ENCODE assay signal across 14 cellular contexts in the genomic region with DNA sequence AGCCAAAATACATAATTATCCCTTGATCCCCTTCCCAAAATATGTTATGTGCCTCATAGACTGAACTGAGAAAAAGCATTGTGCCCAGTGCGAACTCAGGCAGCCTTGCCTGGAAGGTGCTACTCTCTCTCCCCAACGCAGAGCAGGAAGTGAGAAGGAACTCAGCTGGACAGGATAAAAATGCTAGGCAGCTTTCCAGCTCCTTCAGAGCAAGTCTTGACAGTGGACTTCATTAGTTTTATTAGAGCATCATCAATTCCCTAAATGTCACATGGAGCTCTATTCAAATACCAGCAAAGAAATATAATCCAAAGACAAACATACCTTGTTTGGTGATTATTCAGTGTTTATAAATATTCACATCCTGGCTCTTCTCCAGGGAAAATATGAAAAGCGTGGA.
DNase-seq lines count a peak whose midpoint lies in the region; ATAC-seq and TF ChIP-seq lines count a peak whose summit lies in the region.
"Had no signal": no experiment of that assay in that cellular context is flagged by ENCODE, and none has a peak within 500 bp of the region (broad histone marks: within the 10 kb centered on the region; RNA-seq: fewer than 3 reads in every experiment).

No MANE protein-coding gene starts in this region.

- H3K27me3 Mint-ChIP-seq in Calu3 (ENCODE audit: unreplicated experiment) = no peaks in the 10 kb centered on the region

- peaks cover 12% of the 10 kb centered on the region for H3K9me3 ChIP-seq in mesodermal cell (ENCODE audit: control insufficient read depth, low read length)

- intact Hi-C loops in Calu3 (cut with micrococcal nuclease; ENCODE audit: unreplicated experiment) = no loop called here

- H3K4me1 ChIP-seq in mesodermal cell (ENCODE audit: control insufficient read depth, insufficient read depth, low read length, poor library complexity, severe bottlenecking) = peaks cover 11% of the 10 kb centered on the region
- H3K4me1 ChIP-seq: BLaER1 had no signal

- H3K27ac ChIP-seq in mesodermal cell (ENCODE audit: low read depth, low read length, severe bottlenecking) = peak overlapping the region; percentile 54
- H3K27ac ChIP-seq: BLaER1 had no signal

- DNase-seq in LNCaP clone FGC (ENCODE audit: low read depth) (peak; percentile 83), SW480 (ENCODE audit: low spot score) (peak; percentile 11), NCI-H1092 (lab: John Stamatoyannopoulos, UW) (no peak), Calu3 (no peak), DMS153 (lab: John Stamatoyannopoulos, UW) (no peak)
- DNase-seq: CD8-positive, alpha-beta memory T cell; DMS 273 treated with DMSO at 0.1 percent for 48 hours; NCI-H1105; NCI-H1694 treated with DMSO at 0.1 percent for 48 hours; NCI-H345; SK-N-SH had no signal

- no peaks in the 10 kb centered on the region for H3K36me3 ChIP-seq in mesodermal cell (ENCODE audit: control insufficient read depth, insufficient read depth, low read length)
- H3K36me3 ChIP-seq: BLaER1 had no signal

- 100% methylated on average over 1 to 2 of the region's 3 CpGs for WGBS in mesodermal cell (ENCODE audit: insufficient coverage in 2 of 2), 2 experiments

- H3K4me3 ChIP-seq in LNCaP clone FGC (ENCODE audit: low read depth, low read length) (no peak overlapping the region), mesodermal cell (ENCODE audit: extremely low read depth, insufficient read depth, low read length, poor library complexity, severe bottlenecking) (no peak overlapping the region)
- H3K4me3 ChIP-seq: BLaER1 had no signal

- no peaks in the 10 kb centered on the region for H3K4me1 Mint-ChIP-seq in Calu3 (ENCODE audit: low read depth, unreplicated experiment)
- H3K4me1 Mint-ChIP-seq: CD8-positive, alpha-beta memory T cell had no signal

- BruUV-seq in Calu3 (replicated peaks; lab: Mats Ljungman, UMichigan) = no TSS peak

- H3K9me3 Mint-ChIP-seq in Calu3 (ENCODE audit: low read depth, unreplicated experiment) = peaks cover 7% of the 10 kb centered on the region

- no peak for ATAC-seq in HG03565 (IDR thresholded peaks at IDR 0.05; ENCODE audit: unreplicated experiment)

- no peaks in the 10 kb centered on the region for H3K36me3 Mint-ChIP-seq in Calu3 (ENCODE audit: insufficient read depth, unreplicated experiment)
- H3K36me3 Mint-ChIP-seq: CD8-positive, alpha-beta memory T cell had no signal

- TF ChIP-seq CTCF in LNCaP clone FGC (IDR thresholded peaks at IDR 0.05; ENCODE audit: control insufficient read depth, extremely low read depth, insufficient read depth) = no peak
- no peak for TF ChIP-seq CTCF in Calu3 (IDR thresholded peaks at IDR 0.05; ENCODE audit: unreplicated experiment)

- H3K4me3 Mint-ChIP-seq in Calu3 (ENCODE audit: low read depth, unreplicated experiment) = no peak overlapping the region
- H3K4me3 Mint-ChIP-seq: CD8-positive, alpha-beta memory T cell had no signal

- no peak overlapping the region for H3K27ac Mint-ChIP-seq in Calu3 (ENCODE audit: unreplicated experiment)
- H3K27ac Mint-ChIP-seq: CD8-positive, alpha-beta memory T cell had no signal

- CTCF ChIA-PET in Calu3 (lab: Charles Lee) = no interaction called here

Comparison
In these comparisons a context has a peak if more than half of its experiments do, and no peak if none do; other contexts are left out.
1. DNase-seq: peak in LNCaP clone FGC (single experiment) and SW480 (single experiment); none in NCI-H1092 (single experiment), Calu3 (single experiment) and DMS153 (single experiment).